Comparison of ENCODE assay signal across 2 cellular contexts in genomic region chr16:87585452-87586200, GRCh38.
TF ChIP-seq lines count a peak whose summit lies in the region.

No MANE protein-coding gene starts in this region.

TF ChIP-seq in WTC11, 78 proteins besides CTCF, POLR2A, EP300 and RAD21:
- TF ChIP-seq ZNF512 (CRISPR knock-in tag; IDR thresholded peaks at IDR 0.05; ENCODE audit: borderline replicate concordance) = no peak
- no peak for TF ChIP-seq ATF6 (CRISPR knock-in tag; IDR thresholded peaks at IDR 0.05)
- TF ChIP-seq ZNF416 (CRISPR knock-in tag; IDR thresholded peaks at IDR 0.05) = no peak
- TF ChIP-seq ZNF396 (CRISPR knock-in tag; IDR thresholded peaks at IDR 0.05; ENCODE audit: borderline replicate concordance) = no peak
- TF ChIP-seq TEAD1 (CRISPR knock-in tag; IDR thresholded peaks at IDR 0.05) = no peak
- TF ChIP-seq ZBTB43 (CRISPR knock-in tag; IDR thresholded peaks at IDR 0.05) = no peak
- TF ChIP-seq RELA (CRISPR knock-in tag; IDR thresholded peaks at IDR 0.05; ENCODE audit: borderline replicate concordance) = 0 out of 2 replicates have a peak, but pooled peaks have one; percentile 43

TF ChIP-seq in H1, 55 proteins besides CTCF, POLR2A, EP300 and RAD21:
- TF ChIP-seq EZH2 (IDR thresholded peaks at IDR 0.05; ENCODE audit: low read depth, low read length, severe bottlenecking) = no peak
- no peak for TF ChIP-seq GTF2F1 (IDR thresholded peaks at IDR 0.05; ENCODE audit: borderline replicate concordance, low read depth, low read length)
- TF ChIP-seq RFX5 (IDR thresholded peaks at IDR 0.05; ENCODE audit: borderline replicate concordance, low read depth, low read length) = no peak
- no peak for TF ChIP-seq KDM4A (IDR thresholded peaks at IDR 0.05; ENCODE audit: low read depth, low read length, severe bottlenecking)
- TF ChIP-seq RXRA (IDR thresholded peaks at IDR 0.05; ENCODE audit: insufficient read depth, low read depth, low read length) = no peak
- TF ChIP-seq KDM5A (IDR thresholded peaks at IDR 0.05; ENCODE audit: low read length) = no peak
- no peak for TF ChIP-seq SRF (IDR thresholded peaks at IDR 0.05; ENCODE audit: low read depth, low read length)
- TF ChIP-seq HDAC6 (IDR thresholded peaks at IDR 0.05; ENCODE audit: low read depth, low read length) = no peak
- no peak for TF ChIP-seq CTBP2 (IDR thresholded peaks at IDR 0.05; ENCODE audit: borderline replicate concordance, insufficient read depth, insufficient read length, low read length)
- no peak for TF ChIP-seq CBX8 (IDR thresholded peaks at IDR 0.05; ENCODE audit: borderline replicate concordance, low read depth, low read length)
- no peak for TF ChIP-seq MAFK (IDR thresholded peaks at IDR 0.05; ENCODE audit: low read depth, low read length)
- TF ChIP-seq TCF12 (IDR thresholded peaks at IDR 0.05; ENCODE audit: low read depth, low read length) = no peak
- no peak for TF ChIP-seq SIN3A (conservative IDR thresholded peaks at IDR 0.05 in 1 of 2, IDR thresholded peaks at IDR 0.05 in 1 of 2; ENCODE audit: low read depth in 1 of 2, low read length in 2 of 2)
- TF ChIP-seq MAX (IDR thresholded peaks at IDR 0.05) = no peak
- no peak for TF ChIP-seq USF2 (IDR thresholded peaks at IDR 0.05; ENCODE audit: low read length)
- TF ChIP-seq POLR2AphosphoS5 (IDR thresholded peaks at IDR 0.05; ENCODE audit: low read depth, low read length) = no peak
- no peak for TF ChIP-seq CHD1 (IDR thresholded peaks at IDR 0.05; ENCODE audit: low read depth, low read length)
- TF ChIP-seq JUND (IDR thresholded peaks at IDR 0.05; ENCODE audit: low read length) = no peak
- no peak for TF ChIP-seq BCL11A (IDR thresholded peaks at IDR 0.05; ENCODE audit: low read depth in 2 of 2, low read length in 2 of 2)
